1 cellular context compared by ENCODE assay signal in the genomic region with DNA sequence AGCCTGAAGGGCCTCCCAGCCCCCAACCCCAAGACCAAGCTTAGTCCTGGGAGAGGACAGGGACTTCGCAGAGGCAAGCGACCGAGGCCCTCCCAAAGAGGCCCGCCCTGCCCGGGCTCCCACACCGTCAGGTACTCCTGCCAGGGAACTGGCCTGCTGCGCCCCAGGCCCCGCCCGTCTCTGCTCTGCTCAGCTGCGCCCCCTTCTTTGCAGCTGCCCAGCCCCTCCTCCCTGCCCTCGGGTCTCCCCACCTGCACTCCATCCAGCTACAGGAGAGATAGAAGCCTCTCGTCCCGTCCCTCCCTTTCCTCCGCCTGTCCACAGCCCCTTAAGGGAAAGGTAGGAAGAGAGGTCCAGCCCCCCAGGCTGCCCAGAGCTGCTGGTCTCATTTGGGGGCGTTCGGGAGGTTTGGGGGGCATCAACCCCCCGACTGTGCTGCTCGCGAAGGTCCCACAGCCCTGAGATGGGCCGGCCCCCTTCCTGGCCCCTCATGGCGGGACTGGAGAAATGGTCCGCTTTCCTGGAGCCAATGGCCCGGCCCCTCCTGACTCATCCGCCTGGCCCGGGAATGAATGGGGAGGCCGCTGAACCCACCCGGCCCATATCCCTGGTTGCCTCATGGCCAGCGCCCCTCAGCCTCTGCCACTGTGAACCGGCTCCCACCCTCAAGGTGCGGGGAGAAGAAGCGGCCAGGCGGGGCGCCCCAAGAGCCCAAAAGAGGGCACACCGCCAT.
TF ChIP-seq lines count a peak whose summit lies in the region.

No MANE protein-coding gene starts in this region.

TF ChIP-seq in K562, 482 proteins besides CTCF, POLR2A, EP300 and RAD21:
- TF ChIP-seq TAF7 (tag; IDR thresholded peaks at IDR 0.05) (no peak), ZNF124 (CRISPR knock-in tag; IDR thresholded peaks at IDR 0.05) (no peak), ZNF41 (CRISPR knock-in tag; conservative IDR thresholded peaks at IDR 0.05) (no peak), BCOR (IDR thresholded peaks at IDR 0.05) (no peak), TEAD1 (CRISPR knock-in tag; IDR thresholded peaks at IDR 0.05) (no peak), POLR3A (IDR thresholded peaks at IDR 0.05; ENCODE audit: borderline replicate concordance, extremely low read depth, insufficient read depth, insufficient read length) (no peak)
- TF ChIP-seq, protein P1, sequence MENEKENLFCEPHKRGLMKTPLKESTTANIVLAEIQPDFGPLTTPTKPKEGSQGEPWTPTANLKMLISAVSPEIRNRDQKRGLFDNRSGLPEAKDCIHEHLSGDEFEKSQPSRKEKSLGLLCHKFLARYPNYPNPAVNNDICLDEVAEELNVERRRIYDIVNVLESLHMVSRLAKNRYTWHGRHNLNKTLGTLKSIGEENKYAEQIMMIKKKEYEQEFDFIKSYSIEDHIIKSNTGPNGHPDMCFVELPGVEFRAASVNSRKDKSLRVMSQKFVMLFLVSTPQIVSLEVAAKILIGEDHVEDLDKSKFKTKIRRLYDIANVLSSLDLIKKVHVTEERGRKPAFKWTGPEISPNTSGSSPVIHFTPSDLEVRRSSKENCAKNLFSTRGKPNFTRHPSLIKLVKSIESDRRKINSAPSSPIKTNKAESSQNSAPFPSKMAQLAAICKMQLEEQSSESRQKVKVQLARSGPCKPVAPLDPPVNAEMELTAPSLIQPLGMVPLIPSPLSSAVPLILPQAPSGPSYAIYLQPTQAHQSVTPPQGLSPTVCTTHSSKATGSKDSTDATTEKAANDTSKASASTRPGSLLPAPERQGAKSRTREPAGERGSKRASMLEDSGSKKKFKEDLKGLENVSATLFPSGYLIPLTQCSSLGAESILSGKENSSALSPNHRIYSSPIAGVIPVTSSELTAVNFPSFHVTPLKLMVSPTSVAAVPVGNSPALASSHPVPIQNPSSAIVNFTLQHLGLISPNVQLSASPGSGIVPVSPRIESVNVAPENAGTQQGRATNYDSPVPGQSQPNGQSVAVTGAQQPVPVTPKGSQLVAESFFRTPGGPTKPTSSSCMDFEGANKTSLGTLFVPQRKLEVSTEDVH (IDR thresholded peaks at IDR 0.05; ENCODE audit: low read depth, partially characterized antibody): no peak
TF ChIP-seq in K562: peak in this region for 0.
